Comparison of ENCODE assay signal across 10 cellular contexts in genomic region chr10:117240730-117241529, GRCh38. TPM values are rescaled to one million over a fixed set of nuclear protein-coding genes. Genes with fewer than 3 reads are reported as not detected.
DNase-seq lines count a peak whose midpoint lies in the region; ATAC-seq, FAIRE-seq and TF ChIP-seq lines count a peak whose summit lies in the region.
"Had no signal": no experiment of that assay in that cellular context is flagged by ENCODE, and none has a peak within 500 bp of the region (broad histone marks: within the 10 kb centered on the region; RNA-seq: fewer than 3 reads in every experiment).

Gene SLC18A2, plus strand, starts transcription at chr10:117241114. Its CDS starts 580 bp downstream, at chr10:117241694.

- H3K4me1 Mint-ChIP-seq in activated CD4-positive, alpha-beta T cell treated with anti-CD3 and anti-CD28 coated beads, Interleukin-2, amount 10 ng/mL, durations not matched to agents 24 days and 14 days = no peaks in the 10 kb centered on the region
- peaks cover 3% of the 10 kb centered on the region for H3K4me1 Mint-ChIP-seq in activated CD8-positive, alpha-beta T cell treated with anti-CD3 and anti-CD28 coated beads for 36 hours (ENCODE audit: low read depth)

- no peak for DNase-seq in activated CD4-positive, alpha-beta T cell treated with anti-CD3 and anti-CD28 coated beads, Interleukin-2, amount 10 ng/mL, durations not matched to agents 24 days and 14 days
- DNase-seq in activated CD4-positive, alpha-beta T cell treated with anti-CD3 and anti-CD28 coated beads for 1 hour = no peak
- DNase-seq in activated CD8-positive, alpha-beta T cell treated with anti-CD3 and anti-CD28 coated beads for 36 hours = no peak
- DNase-seq in kidney (peak; percentile 55), spleen (no peak), NCI-H2196 treated with DMSO at 0.1 percent for 48 hours (lab: John Stamatoyannopoulos, UW; ENCODE audit: unreplicated experiment) (no peak), NCI-H1930 (lab: John Stamatoyannopoulos, UW) (no peak)
- DNase-seq: activated CD4-positive, alpha-beta memory T cell treated with anti-CD3 and anti-CD28 coated beads for 36 hours; transverse colon had no signal

- H3K4me3 ChIP-seq in kidney (ENCODE audit: low read length in 2 of 2) (no peak within 1 kb of the TSS), spleen (peak within 1 kb of the TSS in 7 of 8 donors; percentile 24 to 62 (median 36))

- H3K9me3 Mint-ChIP-seq in activated CD4-positive, alpha-beta T cell treated with anti-CD3 and anti-CD28 coated beads, Interleukin-2, amount 10 ng/mL, durations not matched to agents 24 days and 14 days = no peaks in the 10 kb centered on the region
- H3K9me3 Mint-ChIP-seq in activated CD8-positive, alpha-beta T cell treated with anti-CD3 and anti-CD28 coated beads for 36 hours = no peaks in the 10 kb centered on the region
- H3K9me3 Mint-ChIP-seq: activated CD4-positive, alpha-beta memory T cell treated with anti-CD3 and anti-CD28 coated beads for 36 hours had no signal

- H3K36me3 ChIP-seq in kidney (ENCODE audit: control insufficient read depth in 1 of 2, insufficient read depth in 2 of 2, low read length in 2 of 2) (no peaks in the 10 kb centered on the region), spleen (no peaks in the 10 kb centered on the region)
- H3K36me3 ChIP-seq: transverse colon had no signal

- CTCF ChIA-PET in activated CD8-positive, alpha-beta T cell treated with anti-CD3 and anti-CD28 coated beads for 36 hours (lab: Charles Lee) = interaction anchor here (1.1 to 2.2 kb wide), 2 partner anchors 14 to 24 kb away, joined by 3 to 8 read pairs; no protein-coding TSS in a partner anchor

- ATAC-seq in activated CD8-positive, alpha-beta T cell treated with anti-CD3 and anti-CD28 coated beads for 36 hours = peak; percentile 13
- no peak for ATAC-seq in GM21528 (IDR thresholded peaks at IDR 0.05; ENCODE audit: low FRiP score, unreplicated experiment)

- peaks cover 45% of the 10 kb centered on the region for H3K27me3 Mint-ChIP-seq in activated CD4-positive, alpha-beta T cell treated with anti-CD3 and anti-CD28 coated beads, Interleukin-2, amount 10 ng/mL, durations not matched to agents 24 days and 14 days
- peaks cover 36% of the 10 kb centered on the region for H3K27me3 Mint-ChIP-seq in activated CD8-positive, alpha-beta T cell treated with anti-CD3 and anti-CD28 coated beads for 36 hours

- POLR2A ChIA-PET in activated CD8-positive, alpha-beta T cell treated with anti-CD3 and anti-CD28 coated beads for 36 hours (lab: Charles Lee) = no interaction called here

- peak within 1 kb of the TSS; percentile 30 for H3K4me3 Mint-ChIP-seq in activated CD4-positive, alpha-beta T cell treated with anti-CD3 and anti-CD28 coated beads, Interleukin-2, amount 10 ng/mL, durations not matched to agents 24 days and 14 days
- peak within 1 kb of the TSS; percentile 34 for H3K4me3 Mint-ChIP-seq in activated CD8-positive, alpha-beta T cell treated with anti-CD3 and anti-CD28 coated beads for 36 hours
- H3K4me3 Mint-ChIP-seq: activated CD4-positive, alpha-beta memory T cell treated with anti-CD3 and anti-CD28 coated beads for 36 hours had no signal

- no peaks in the 10 kb centered on the region for H3K4me1 ChIP-seq in kidney (ENCODE audit: control insufficient read depth in 1 of 2, insufficient read depth in 1 of 2, low read depth in 1 of 2, low read length in 2 of 2)
- H3K4me1 ChIP-seq in spleen = peaks cover 6 to 33% (median 13%) of the 10 kb centered on the region in 6 donors

- no peak for TF ChIP-seq POLR2A in spleen (IDR thresholded peaks at IDR 0.05)

- intact Hi-C loops in activated CD4-positive, alpha-beta T cell treated with anti-CD3 and anti-CD28 coated beads, Interleukin-2, amount 10 ng/mL, durations not matched to agents 24 days and 14 days (cut with micrococcal nuclease) = no loop called here
- intact Hi-C loops in activated CD8-positive, alpha-beta T cell treated with anti-CD3 and anti-CD28 coated beads for 36 hours (cut with micrococcal nuclease) = no loop called here
- intact Hi-C loops in kidney (cut with DNase I) = no loop called here
- intact Hi-C loops in spleen (cut with DNase I; ENCODE audit: low total_unique reads) = no loop called here

- no peak within 1 kb of the TSS for H3K9ac ChIP-seq in kidney (ENCODE audit: low read length in 2 of 2)

- H3K27ac Mint-ChIP-seq in activated CD4-positive, alpha-beta T cell treated with anti-CD3 and anti-CD28 coated beads, Interleukin-2, amount 10 ng/mL, durations not matched to agents 24 days and 14 days = no peak within 1 kb of the TSS
- H3K27ac Mint-ChIP-seq in activated CD8-positive, alpha-beta T cell treated with anti-CD3 and anti-CD28 coated beads for 36 hours = no peak within 1 kb of the TSS
- H3K27ac Mint-ChIP-seq: activated CD4-positive, alpha-beta memory T cell treated with anti-CD3 and anti-CD28 coated beads for 36 hours had no signal

- no peaks in the 10 kb centered on the region for H3K36me3 Mint-ChIP-seq in activated CD4-positive, alpha-beta T cell treated with anti-CD3 and anti-CD28 coated beads, Interleukin-2, amount 10 ng/mL, durations not matched to agents 24 days and 14 days (ENCODE audit: low read depth)
- H3K36me3 Mint-ChIP-seq in activated CD8-positive, alpha-beta T cell treated with anti-CD3 and anti-CD28 coated beads for 36 hours (ENCODE audit: low read depth) = no peaks in the 10 kb centered on the region
- H3K36me3 Mint-ChIP-seq: activated CD4-positive, alpha-beta memory T cell treated with anti-CD3 and anti-CD28 coated beads for 36 hours had no signal

- peaks cover 0 to 82% (median 32%) of the 10 kb centered on the region in 7 donors for H3K27me3 ChIP-seq in spleen (replicated peaks in 1 of 7)

- H3K27ac ChIP-seq in kidney (ENCODE audit: low read depth in 2 of 2, low read length in 2 of 2) (no peak within 1 kb of the TSS), spleen (no peak within 1 kb of the TSS)
- H3K27ac ChIP-seq: transverse colon had no signal

- no peak for TF ChIP-seq CTCF in activated CD8-positive, alpha-beta T cell treated with anti-CD3 and anti-CD28 coated beads for 36 hours (IDR thresholded peaks at IDR 0.05)
- TF ChIP-seq CTCF in kidney (IDR thresholded peaks at IDR 0.05; ENCODE audit: borderline replicate concordance, extremely low read depth, insufficient read depth) (no peak), spleen (IDR thresholded peaks at IDR 0.05 in 8 of 11, conservative IDR thresholded peaks at IDR 0.05 in 3 of 11) (no peak)

- 4 to 5% (median 4%) methylated on average over 50 to 88 of the region's 88 CpGs for WGBS in spleen, 5 donors

- no peak for FAIRE-seq in kidney (lab: Jason Lieb, UNC)

- H3K9me3 ChIP-seq in kidney (ENCODE audit: control insufficient read depth in 1 of 2, low read length in 2 of 2) (no peaks in the 10 kb centered on the region), spleen (peaks cover 0 to 11% (median 2%) of the 10 kb centered on the region in 8 donors)
- H3K9me3 ChIP-seq: transverse colon had no signal

RNA-seq across cellular contexts. Expression of gene SLC18A2, which starts in this region (rescaled TPM):
- not detected in 2 replicates for total RNA-seq in activated CD4-positive, alpha-beta T cell treated with anti-CD3 and anti-CD28 coated beads, Interleukin-2, amount 10 ng/mL, durations not matched to agents 24 days and 14 days
- under 1 TPM in 1 of 2 experiments, not detected in 1; 0.14 TPM for total RNA-seq in activated CD8-positive, alpha-beta T cell treated with anti-CD3 and anti-CD28 coated beads for 36 hours
- total RNA-seq in kidney (4.6 TPM), spleen (under 1 TPM; 0.09 to 0.92 (median 0.37) TPM)
- polyA plus RNA-seq in kidney (ENCODE audit: insufficient read depth, low read depth, low replicate concordance) (0.15 TPM), spleen (under 1 TPM; 0.02 to 0.20 (median 0.03) TPM)
- total RNA-seq: activated CD4-positive, alpha-beta memory T cell treated with anti-CD3 and anti-CD28 coated beads for 36 hours had no signal

Comparison
In these comparisons a context has a peak if more than half of its experiments do, and no peak if none do; other contexts are left out.
1. Peak in ATAC-seq in activated CD8-positive, alpha-beta T cell treated with anti-CD3 and anti-CD28 coated beads for 36 hours; RNA of the gene not detected or under 1 TPM.
2. H3K4me3 ChIP-seq: peak in spleen (7 of 8); none in kidney (0 of 2).